In the genomic region with DNA sequence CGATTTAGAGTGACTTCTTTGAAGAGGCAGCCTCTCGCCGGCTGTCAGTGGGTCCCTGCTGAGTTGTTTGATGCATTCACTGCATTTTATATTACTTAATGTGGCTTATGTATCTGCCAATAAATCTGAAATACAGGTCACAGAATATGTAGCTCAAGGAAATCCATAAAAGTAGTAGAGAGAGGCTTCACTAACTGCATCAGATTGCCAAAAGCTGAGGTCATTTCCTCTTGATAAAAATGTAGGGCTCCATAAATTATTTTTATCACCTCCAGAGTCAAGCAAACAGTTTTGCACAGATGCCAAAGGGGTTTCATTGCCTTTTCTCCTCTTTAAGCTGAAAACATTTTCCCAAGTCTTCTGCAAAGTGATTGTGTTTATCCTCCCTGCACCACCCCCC, we compare ENCODE assay signal across 18 cellular contexts. TPM values are rescaled to one million over a fixed set of nuclear protein-coding genes. Genes with fewer than 3 reads are reported as not detected.
DNase-seq lines count a peak whose midpoint lies in the region; TF ChIP-seq lines count a peak whose summit lies in the region.
"Had no signal": no experiment of that assay in that cellular context is flagged by ENCODE, and none has a peak within 500 bp of the region (broad histone marks: within the 10 kb centered on the region; RNA-seq: fewer than 3 reads in every experiment).

No MANE protein-coding gene starts in this region.

- H3K9me3 ChIP-seq in GM23248 (ENCODE audit: low read depth) (no peaks in the 10 kb centered on the region), OCI-LY7 (ENCODE audit: low read length) (no peaks in the 10 kb centered on the region)
- H3K9me3 ChIP-seq: adrenal gland, esophagus muscularis mucosa had no signal

- no peak overlapping the region for H3K9ac ChIP-seq in GM23248

- H3K4me1 ChIP-seq in GM23248 (ENCODE audit: insufficient read depth) (peaks cover 25% of the 10 kb centered on the region), OCI-LY7 (ENCODE audit: insufficient read depth, low read length, poor library complexity, severe bottlenecking) (peaks cover 57% of the 10 kb centered on the region)
- H3K4me1 ChIP-seq: adrenal gland had no signal

- no peaks in the 10 kb centered on the region for H4K20me1 ChIP-seq in GM23248 (ENCODE audit: insufficient read depth)
- H4K20me1 ChIP-seq in OCI-LY7 (ENCODE audit: insufficient read depth, low read length), result no peaks in the 10 kb centered on the region

- DNase-seq in AG10803 (ENCODE audit: low read depth), result peak; percentile 44
- DNase-seq in GM23248, result peak; percentile 44
- DNase-seq in OCI-LY7 (ENCODE audit: low spot score), result no peak
- DNase-seq in kidney tubule cell (ENCODE audit: low spot score), result peak; percentile 9
- DNase-seq in NCI-H146 (lab: John Stamatoyannopoulos, UW), result no peak
- no peak for DNase-seq in cerebellum (ENCODE audit: low spot score)
- no peak for DNase-seq in activated CD4-positive, alpha-beta T cell treated with anti-CD3 and anti-CD28 coated beads, Interleukin-2, amount 50 U/mL, for 4 hours
- DNase-seq: activated CD4-positive, alpha-beta T cell treated with anti-CD3 and anti-CD28 coated beads for 36 hours; activated effector memory CD4-positive, alpha-beta T cell treated with Interleukin-2 at 50 U/mL for 16 hours; adrenal gland; central memory CD4-positive, alpha-beta T cell; effector CD8-positive, alpha-beta T cell; left ventricle myocardium superior; NCI-H1105 treated with DMSO at 0.1 percent for 48 hours; NCI-H774; occipital lobe; stimulated activated CD4-positive, alpha-beta T cell treated with anti-CD3 and anti-CD28 coated beads, Interleukin-15, amount 100 ng/mL, for 24 hours had no signal

- no peaks in the 10 kb centered on the region for H3K27me3 ChIP-seq in GM23248 (replicated peaks; ENCODE audit: insufficient read depth)

- H3K4me3 ChIP-seq in AG10803 (ENCODE audit: low read length) (no peak overlapping the region), GM23248 (no peak overlapping the region), OCI-LY7 (ENCODE audit: low read depth, low read length, poor library complexity, severe bottlenecking) (no peak overlapping the region)
- H3K4me3 ChIP-seq: adrenal gland, esophagus muscularis mucosa had no signal

- no peaks in the 10 kb centered on the region for H3K36me3 ChIP-seq in GM23248 (ENCODE audit: low read depth)
- H3K36me3 ChIP-seq in OCI-LY7 (ENCODE audit: insufficient read depth, low read length), result no peaks in the 10 kb centered on the region
- H3K36me3 ChIP-seq: adrenal gland, esophagus muscularis mucosa had no signal

- H3F3A ChIP-seq in GM23248 (ENCODE audit: insufficient read depth), result peaks cover 12% of the 10 kb centered on the region

- H3K27ac ChIP-seq in GM23248 (no peak overlapping the region), OCI-LY7 (ENCODE audit: low read depth, low read length, poor library complexity, severe bottlenecking) (no peak overlapping the region)
- H3K27ac ChIP-seq: adrenal gland, esophagus muscularis mucosa had no signal

- in situ Hi-C loops in GM23248 (cut with MboI), result no loop called here

- POLR2A ChIA-PET in OCI-LY7 (lab: Charles Lee), result interaction anchor here (0.8 to 2.0 kb wide), 4 partner anchors 10 to 41 kb away, joined by 3 to 12 read pairs (median 4); no protein-coding TSS in a partner anchor

- 41 to 44% methylated on average over 3 of the region's 3 CpGs for WGBS in GM23248 (ENCODE audit: low coverage in 1 of 2, low lambda C conversion rate in 2 of 2, missing lambda C conversion rate in 2 of 2), 2 experiments

- no TSS peak for BruUV-seq in OCI-LY7 (replicated peaks; lab: Mats Ljungman, UMichigan)

- intact Hi-C loops in OCI-LY7 (cut with micrococcal nuclease; ENCODE audit: unreplicated experiment), result loop anchor here (10.0 kb wide), 2 partner anchors 1264 to 1314 kb away; a partner anchor contains a TSS

- CTCF ChIA-PET in OCI-LY7 (lab: Charles Lee; ENCODE audit: unreplicated experiment), result interaction anchor here (2.1 kb wide), 1 partner anchor 10 kb away, joined by 11 read pairs; no protein-coding TSS in a partner anchor

- H2AFZ ChIP-seq in GM23248 (no peak overlapping the region), OCI-LY7 (ENCODE audit: low read length) (peak overlapping the region; percentile 65; the same call in 1 of the 2 replicates)

- TF ChIP-seq CTCF in AG10803 (conservative IDR thresholded peaks at IDR 0.05; ENCODE audit: low read length) (no peak), OCI-LY7 (conservative IDR thresholded peaks at IDR 0.05; ENCODE audit: low read length) (no peak)

- H3K9me2 ChIP-seq in GM23248 (ENCODE audit: insufficient read depth), result no peaks in the 10 kb centered on the region
- H3K9me2 ChIP-seq in OCI-LY7 (ENCODE audit: insufficient read depth, low read length), result no peaks in the 10 kb centered on the region

- H3K79me2 ChIP-seq in GM23248 (ENCODE audit: insufficient read depth) (no peaks in the 10 kb centered on the region), OCI-LY7 (ENCODE audit: insufficient read depth, low read depth, low read length) (no peaks in the 10 kb centered on the region)

- H3K4me2 ChIP-seq in GM23248 (ENCODE audit: unreplicated experiment) (no peak overlapping the region), OCI-LY7 (ENCODE audit: low read length) (peak overlapping the region; percentile 35)

RNA-seq across cellular contexts. Expression of a gene that starts 36.5 kb away (rescaled TPM):
- 15.9 and 23.8 TPM in 2 replicates for total RNA-seq in GM23248 (2014; rRNA removed; shearing (Covaris generic))
- 11.4 and 12.8 TPM in 2 replicates for polyA plus RNA-seq in GM23248 (2016; fragmentation: Nextera tagmentation; extraction: Ambion mirVana)
- 25.6 and 28.2 TPM in 2 replicates for total RNA-seq in OCI-LY7 (2014; rRNA removed; shearing (Covaris generic))
- total RNA-seq in OCI-LY7 (2022) (50.0 and 53.8 TPM in 2 replicates), cerebellum (54.8 TPM)

RNA-seq across cellular contexts. Expression of a gene that starts 37.9 kb away (rescaled TPM):
- 13.0 and 21.0 TPM in 2 replicates for total RNA-seq in GM23248 (2014; rRNA removed; shearing (Covaris generic))
- polyA plus RNA-seq in GM23248 (2016; fragmentation: Nextera tagmentation; extraction: Ambion mirVana), result 35.6 and 36.1 TPM in 2 replicates
- 3.4 and 5.9 TPM in 2 replicates for total RNA-seq in OCI-LY7 (2014; rRNA removed; shearing (Covaris generic))
- total RNA-seq in OCI-LY7 (2022), result 17.4 and 21.2 TPM in 2 replicates
- 28.4 TPM for total RNA-seq in cerebellum

Comparison
In these comparisons a context has a peak if more than half of its experiments do, and no peak if none do; other contexts are left out.
1. DNase-seq: peak in AG10803 (single experiment), GM23248 (single experiment) and kidney tubule cell (single experiment); none in OCI-LY7 (single experiment), NCI-H146 (single experiment), cerebellum (single experiment) and activated CD4-positive, alpha-beta T cell treated with anti-CD3 and anti-CD28 coated beads, Interleukin-2, amount 50 U/mL, for 4 hours (0 of 2).